10 cellular contexts compared by ENCODE assay signal in the genomic region with DNA sequence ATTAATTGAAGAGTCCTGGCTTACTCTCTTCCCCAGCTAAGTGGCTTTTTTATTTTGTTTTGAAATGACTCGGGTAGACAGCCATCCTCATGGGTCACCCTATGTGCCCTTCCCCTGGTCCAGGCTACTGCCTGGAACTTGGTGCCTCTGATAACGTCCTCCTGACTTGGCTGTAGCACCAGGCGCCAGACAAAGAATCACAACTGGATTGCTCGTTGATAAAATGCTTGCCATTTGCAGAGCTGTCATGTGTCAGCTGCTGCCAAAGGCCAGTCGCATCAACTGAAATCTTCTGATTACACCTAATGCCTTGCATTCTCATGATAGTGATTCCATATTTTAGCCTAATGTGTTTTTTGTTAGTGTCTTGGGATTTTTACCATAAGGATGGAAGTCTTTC. TPM values are rescaled to one million over a fixed set of nuclear protein-coding genes. Genes with fewer than 3 reads are reported as not detected.
DNase-seq lines count a peak whose midpoint lies in the region; ATAC-seq, FAIRE-seq and TF ChIP-seq lines count a peak whose summit lies in the region.
"Had no signal": no experiment of that assay in that cellular context is flagged by ENCODE, and none has a peak within 500 bp of the region (broad histone marks: within the 10 kb centered on the region; RNA-seq: fewer than 3 reads in every experiment).

No MANE protein-coding gene starts in this region.

- H3K27me3 ChIP-seq in ascending aorta (no peaks in the 10 kb centered on the region), parathyroid adenoma (ENCODE audit: control insufficient read depth, insufficient read depth, low read length) (no peaks in the 10 kb centered on the region)

- no peak for TF ChIP-seq RAD21 in A549 (conservative IDR thresholded peaks at IDR 0.05 in 1 of 2, IDR thresholded peaks at IDR 0.05 in 1 of 2)

- peak overlapping the region; percentile 9 for H2AFZ ChIP-seq in parathyroid adenoma

- CTCF ChIA-PET in A549 (lab: Yijun Ruan, JAX), result interaction anchor here (0.7 to 3.2 kb wide), 5 partner anchors 9 to 137 kb away, joined by 3 to 15 read pairs (median 4); no protein-coding TSS in a partner anchor

- TF ChIP-seq EP300 in A549 (IDR thresholded peaks at IDR 0.05), result no peak

- peak overlapping the region; percentile 83 to 88 for H3K27ac ChIP-seq in A549
- peak overlapping the region; percentile 64 to 76 for H3K27ac ChIP-seq in ascending aorta
- H3K27ac ChIP-seq in parathyroid adenoma, result no peak overlapping the region

- H3K9ac ChIP-seq in parathyroid adenoma, result no peak overlapping the region

- peak in 1 of 2 experiments; percentile 29; a peak in 3 of 6 replicates for ATAC-seq in A549
- peak; percentile 75 for ATAC-seq in left ventricle myocardium superior
- ATAC-seq in GM21423 (IDR thresholded peaks at IDR 0.05; ENCODE audit: unreplicated experiment), result no peak
- ATAC-seq in mucosa of descending colon, result no peak
- ATAC-seq: stimulated activated effector memory CD8-positive, alpha-beta T cell treated with anti-CD3 and anti-CD28 coated beads, Interleukin-12 subunit alpha, Interleukin-12 subunit beta, amount 100 ng/mL, for 72 hours had no signal

- no peaks in the 10 kb centered on the region for H3K36me3 ChIP-seq in ascending aorta
- no peaks in the 10 kb centered on the region for H3K36me3 ChIP-seq in parathyroid adenoma (ENCODE audit: control insufficient read depth, insufficient read depth, low read length)
- no peaks in the 10 kb centered on the region for H3K36me3 ChIP-seq in mucosa of descending colon (ENCODE audit: low read depth)

- H3K9me3 ChIP-seq in A549 (no peaks in the 10 kb centered on the region), ascending aorta (no peaks in the 10 kb centered on the region), parathyroid adenoma (ENCODE audit: control insufficient read depth, low read length) (no peaks in the 10 kb centered on the region), mucosa of descending colon (no peaks in the 10 kb centered on the region)

- H3K4me2 ChIP-seq in A549 (peak overlapping the region; percentile 93), parathyroid adenoma (ENCODE audit: low read length) (no peak overlapping the region)

- DNase-seq in A549 (ENCODE audit: low read depth in 1 of 2, low spot score in 1 of 2), result no peak
- no peak for DNase-seq in ascending aorta (ENCODE audit: low spot score in 2 of 2)
- DNase-seq in left ventricle myocardium superior, result peak; percentile 61
- DNase-seq in D341Med (ENCODE audit: low spot score), result no peak
- DNase-seq in NOMO-1 treated with DMSO at 0.1 percent for 48 hours (lab: John Stamatoyannopoulos, UW; ENCODE audit: unreplicated experiment), result no peak
- DNase-seq in mucosa of descending colon, result no peak
- DNase-seq: activated CD4-positive, alpha-beta memory T cell treated with anti-CD3 and anti-CD28 coated beads for 36 hours had no signal

- intact Hi-C loops in ascending aorta (cut with DNase I) (no loop called here), left ventricle myocardium superior (cut with micrococcal nuclease) (no loop called here), mucosa of descending colon (cut with DNase I, micrococcal nuclease) (no loop called here)

- TF ChIP-seq POLR2A in A549 (IDR thresholded peaks at IDR 0.05; ENCODE audit: low read length), result no peak

- POLR2A ChIA-PET in A549 (lab: Yijun Ruan, JAX), result interaction anchor here (0.6 to 0.7 kb wide), 2 partner anchors 17 to 55 kb away, joined by 3 read pairs; no protein-coding TSS in a partner anchor

- no peaks in the 10 kb centered on the region for H3K79me2 ChIP-seq in parathyroid adenoma

- no peak for TF ChIP-seq CTCF in A549 (IDR thresholded peaks at IDR 0.05)
- no peak for TF ChIP-seq CTCF in ascending aorta (IDR thresholded peaks at IDR 0.05)
- TF ChIP-seq CTCF in parathyroid adenoma (IDR thresholded peaks at IDR 0.05), result no peak
- TF ChIP-seq CTCF in mucosa of descending colon (IDR thresholded peaks at IDR 0.05), result no peak

- WGBS in A549 (ENCODE audit: missing lambda C conversion rate), result 32% methylated on average over 5 of the region's 5 CpGs

- no peak for FAIRE-seq in A549 (lab: Jason Lieb, UNC)

- H3K4me3 ChIP-seq in A549 (0 out of 3 replicates have a peak overlapping the region, but pooled peaks have one; percentile 1), ascending aorta (no peak overlapping the region), parathyroid adenoma (ENCODE audit: low read depth, low read length) (no peak overlapping the region), mucosa of descending colon (no peak overlapping the region)

- H3K4me1 ChIP-seq in A549, result peaks cover 65% of the 10 kb centered on the region
- peaks cover 0 to 19% of the 10 kb centered on the region in 2 donors for H3K4me1 ChIP-seq in ascending aorta
- H3K4me1 ChIP-seq in parathyroid adenoma, result peaks cover 4% of the 10 kb centered on the region
- peaks cover 24% of the 10 kb centered on the region for H3K4me1 ChIP-seq in mucosa of descending colon (ENCODE audit: low read depth)

TF ChIP-seq in A549, 52 proteins besides CTCF, POLR2A, EP300 and RAD21:
- TF ChIP-seq MYC (IDR thresholded peaks at IDR 0.05; ENCODE audit: borderline replicate concordance, low read length) (no peak), CHD4 (IDR thresholded peaks at IDR 0.05; ENCODE audit: borderline replicate concordance) (no peak), HEYL (CRISPR knock-in tag; IDR thresholded peaks at IDR 0.05) (no peak), ELK1 (IDR thresholded peaks at IDR 0.05; ENCODE audit: low read depth, low read length) (no peak), MAZ (IDR thresholded peaks at IDR 0.05; ENCODE audit: borderline replicate concordance, low read depth, low read length) (no peak), CEBPB (IDR thresholded peaks at IDR 0.05) (no peak), PHF8 (IDR thresholded peaks at IDR 0.05; ENCODE audit: borderline replicate concordance, low read depth) (no peak), CBX8 (IDR thresholded peaks at IDR 0.05) (no peak), HOXB5 (CRISPR knock-in tag; IDR thresholded peaks at IDR 0.05) (no peak), CBX2 (IDR thresholded peaks at IDR 0.05; ENCODE audit: borderline replicate concordance, low read depth) (no peak)
- TF ChIP-seq, protein P1, sequence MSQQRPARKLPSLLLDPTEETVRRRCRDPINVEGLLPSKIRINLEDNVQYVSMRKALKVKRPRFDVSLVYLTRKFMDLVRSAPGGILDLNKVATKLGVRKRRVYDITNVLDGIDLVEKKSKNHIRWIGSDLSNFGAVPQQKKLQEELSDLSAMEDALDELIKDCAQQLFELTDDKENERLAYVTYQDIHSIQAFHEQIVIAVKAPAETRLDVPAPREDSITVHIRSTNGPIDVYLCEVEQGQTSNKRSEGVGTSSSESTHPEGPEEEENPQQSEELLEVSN (IDR thresholded peaks at IDR 0.05; ENCODE audit: borderline replicate concordance, low read depth), result no peak

RNA-seq across cellular contexts. Expression of gene ABLIM1, which starts 27.4 kb away (rescaled TPM):
- polyA plus RNA-seq in A549 (2011; rRNA removed) (70.2 and 77.8 TPM in 2 replicates), A549 (2017; fragmentation: RNase III; extraction: RNeasy Plus Mini Kit Qiagen cat#74134 plus additional on column Dnase treatment) (21.4 to 23.2 TPM (median 22.0 TPM) in 3 replicates)
- polyA plus RNA-seq in A549 (2012; cell fraction: cytosol; rRNA removed), result 11.6 and 14.7 TPM in 2 replicates
- 9.7 and 12.1 TPM in 2 replicates for polyA plus RNA-seq in A549 (2012; cell fraction: nucleus; rRNA removed)
- 114 and 167 TPM in 2 replicates for polyA minus RNA-seq in A549 (2011; rRNA and poly(A)+ RNA removed)
- total RNA-seq in ascending aorta (87.7 TPM), left ventricle myocardium superior (808 TPM), mucosa of descending colon (100 to 1,000 TPM in 2 of 3 donors, 10 to 100 TPM in 1; 67.1 to 122 (median 103) TPM)
